In genomic region chr17:74206332-74206818, GRCh38 we compare ENCODE assay signal across 12 cellular contexts. TPM values are rescaled to one million over a fixed set of nuclear protein-coding genes. Genes with fewer than 3 reads are reported as not detected.
DNase-seq lines count a peak whose midpoint lies in the region; ATAC-seq, FAIRE-seq and TF ChIP-seq lines count a peak whose summit lies in the region.
"Had no signal": no experiment of that assay in that cellular context is flagged by ENCODE, and none has a peak within 500 bp of the region (broad histone marks: within the 10 kb centered on the region; RNA-seq: fewer than 3 reads in every experiment).

No MANE protein-coding gene starts in this region.

- no peak for DNase-seq in A549 (ENCODE audit: low read depth in 1 of 2, low spot score in 1 of 2)
- DNase-seq in EL, result peak; percentile 20
- no peak for DNase-seq in WTC11 (ENCODE audit: low spot score)
- no peak for DNase-seq in glutamatergic neuron
- no peak for DNase-seq in effector CD4-positive, alpha-beta T cell
- no peak for DNase-seq in C1 segment of cervical spinal cord (lab: John Stamatoyannopoulos, UW)
- DNase-seq in OCI-M1 (lab: John Stamatoyannopoulos, UW), result no peak
- DNase-seq: NCI-H510A treated with DMSO at 0.1 percent for 48 hours; stimulated activated CD4-positive, alpha-beta T cell treated with anti-CD3 and anti-CD28 coated beads, Interleukin-2, amount 100 ng/mL, for 48 hours; tibial artery had no signal

- peaks cover 58% of the 10 kb centered on the region for H3K4me1 Mint-ChIP-seq in WTC11
- peaks cover 40% of the 10 kb centered on the region for H3K4me1 Mint-ChIP-seq in glutamatergic neuron (ENCODE audit: low read depth, unreplicated experiment)

- H3K4me2 ChIP-seq in A549, result peak overlapping the region; percentile 92

- TF ChIP-seq RAD21 in A549 (conservative IDR thresholded peaks at IDR 0.05 in 1 of 2, IDR thresholded peaks at IDR 0.05 in 1 of 2), result no peak

- no peaks in the 10 kb centered on the region for H3K9me3 ChIP-seq in A549
- H3K9me3 ChIP-seq: neutrophil, tibial artery had no signal

- TF ChIP-seq POLR2A in A549 (IDR thresholded peaks at IDR 0.05; ENCODE audit: low read length), result no peak

- H3K4me1 ChIP-seq in A549, result peaks cover 62% of the 10 kb centered on the region

- ATAC-seq in A549 (no peak), WTC11 (no peak), GM18511 (IDR thresholded peaks at IDR 0.05; ENCODE audit: unreplicated experiment) (no peak)

- no peak for FAIRE-seq in A549 (lab: Jason Lieb, UNC)

- H3K27me3 Mint-ChIP-seq in WTC11 (ENCODE audit: low read depth) (peaks cover 1% of the 10 kb centered on the region), glutamatergic neuron (ENCODE audit: unreplicated experiment) (peaks cover 12% of the 10 kb centered on the region)

- POLR2A ChIA-PET in A549 (lab: Yijun Ruan, JAX) (interaction anchor here (0.7 kb wide), 1 partner anchor 92 kb away, joined by 6 read pairs; no protein-coding TSS in a partner anchor), WTC11 (lab: Charles Lee) (interaction anchor here (0.7 kb wide), 1 partner anchor 155 kb away, joined by 3 read pairs; no protein-coding TSS in a partner anchor)

- no peak for TF ChIP-seq CTCF in A549 (IDR thresholded peaks at IDR 0.05)
- TF ChIP-seq CTCF in WTC11 (IDR thresholded peaks at IDR 0.05), result no peak
- TF ChIP-seq CTCF in glutamatergic neuron (IDR thresholded peaks at IDR 0.05; ENCODE audit: partially characterized antibody, unreplicated experiment), result no peak

- WGBS in A549 (ENCODE audit: missing lambda C conversion rate), result 89% methylated on average over 5 of the region's 5 CpGs

- peaks cover 59% of the 10 kb centered on the region for H3K36me3 Mint-ChIP-seq in WTC11
- no peaks in the 10 kb centered on the region for H3K36me3 Mint-ChIP-seq in glutamatergic neuron (ENCODE audit: unreplicated experiment)

- H3K27ac Mint-ChIP-seq in WTC11 (peak overlapping the region; percentile 37), glutamatergic neuron (ENCODE audit: unreplicated experiment) (peak overlapping the region; percentile 28)

- H3K27ac ChIP-seq in A549, result no peak overlapping the region
- H3K27ac ChIP-seq: neutrophil, tibial artery had no signal

- no peak overlapping the region for H3K4me3 ChIP-seq in A549
- H3K4me3 ChIP-seq: tibial artery had no signal

- CTCF ChIA-PET in A549 (lab: Yijun Ruan, JAX) (interaction anchor here (0.6 to 3.8 kb wide), 5 partner anchors 7 to 920 kb away, joined by 3 to 33 read pairs (median 3); no protein-coding TSS in a partner anchor), WTC11 (lab: Charles Lee) (interaction anchor here (0.6 to 1.7 kb wide), 6 partner anchors 11 to 136 kb away, joined by 3 to 5 read pairs (median 4); no protein-coding TSS in a partner anchor)

- no peak for TF ChIP-seq EP300 in A549 (IDR thresholded peaks at IDR 0.05)

- H3K4me3 Mint-ChIP-seq in WTC11 (peak overlapping the region; percentile 100), glutamatergic neuron (ENCODE audit: unreplicated experiment) (peak overlapping the region; percentile 44)

- no peaks in the 10 kb centered on the region for H3K9me3 Mint-ChIP-seq in WTC11
- H3K9me3 Mint-ChIP-seq in glutamatergic neuron (ENCODE audit: unreplicated experiment), result peaks cover 12% of the 10 kb centered on the region

TF ChIP-seq in A549, 52 proteins besides CTCF, POLR2A, EP300 and RAD21:
- 0 out of 2 replicates have a peak, but pooled peaks have one; percentile 61 for TF ChIP-seq HOXA7 (CRISPR knock-in tag; IDR thresholded peaks at IDR 0.05)
- no peak for TF ChIP-seq BCL3 (IDR thresholded peaks at IDR 0.05)
- no peak for TF ChIP-seq CHD2 (IDR thresholded peaks at IDR 0.05; ENCODE audit: low read length, partially characterized antibody)
- TF ChIP-seq FOSL2 (IDR thresholded peaks at IDR 0.05), result no peak
- TF ChIP-seq FOSL2 (CRISPR knock-in tag; IDR thresholded peaks at IDR 0.05), result no peak
- no peak for TF ChIP-seq NFE2L2 (conservative IDR thresholded peaks at IDR 0.05; ENCODE audit: low read length)
- no peak for TF ChIP-seq NR3C1 (IDR thresholded peaks at IDR 0.05)
- no peak for TF ChIP-seq ZNF302 (CRISPR knock-in tag; IDR thresholded peaks at IDR 0.05)
- no peak for TF ChIP-seq MYC (IDR thresholded peaks at IDR 0.05; ENCODE audit: borderline replicate concordance, low read length)
- no peak for TF ChIP-seq NPAS2 (CRISPR knock-in tag; IDR thresholded peaks at IDR 0.05; ENCODE audit: borderline replicate concordance)
- no peak for TF ChIP-seq FOSB (CRISPR knock-in tag; IDR thresholded peaks at IDR 0.05)
- no peak for TF ChIP-seq ESRRA (IDR thresholded peaks at IDR 0.05; ENCODE audit: borderline replicate concordance, low read length)
- TF ChIP-seq RARB (CRISPR knock-in tag; IDR thresholded peaks at IDR 0.05), result 0 out of 2 replicates have a peak, but pooled peaks have one; percentile 23

TF ChIP-seq in WTC11, 78 proteins besides CTCF, POLR2A, EP300 and RAD21:
- no peak for TF ChIP-seq SMAD3 (CRISPR knock-in tag; IDR thresholded peaks at IDR 0.05; ENCODE audit: borderline replicate concordance)
- TF ChIP-seq ETV6 (CRISPR knock-in tag; IDR thresholded peaks at IDR 0.05), result no peak
- TF ChIP-seq PREB (CRISPR knock-in tag; IDR thresholded peaks at IDR 0.05; ENCODE audit: borderline replicate concordance), result no peak
- no peak for TF ChIP-seq NFYB (CRISPR knock-in tag; conservative IDR thresholded peaks at IDR 0.05; ENCODE audit: low read depth)
- TF ChIP-seq CDX4 (CRISPR knock-in tag; IDR thresholded peaks at IDR 0.05; ENCODE audit: borderline replicate concordance), result no peak
TF ChIP-seq in WTC11: peak in this region for 0.

RNA-seq across cellular contexts. Expression of gene RPL38, which starts 2.9 kb away (rescaled TPM):
- polyA plus RNA-seq in A549 (2011; rRNA removed) (2,364 and 3,205 TPM in 2 replicates), A549 (2017; fragmentation: RNase III; extraction: RNeasy Plus Mini Kit Qiagen cat#74134 plus additional on column Dnase treatment) (4,033 to 4,354 TPM (median 4,133 TPM) in 3 replicates)
- 2,658 and 3,508 TPM in 2 replicates for polyA plus RNA-seq in A549 (2012; cell fraction: cytosol; rRNA removed)
- 312 and 396 TPM in 2 replicates for polyA plus RNA-seq in A549 (2012; cell fraction: nucleus; rRNA removed)
- polyA minus RNA-seq in A549 (2011; rRNA and poly(A)+ RNA removed), result 560 and 829 TPM in 2 replicates
- total RNA-seq in WTC11 (2021) (1,170 to 1,273 TPM (median 1,266 TPM) in 3 replicates), glutamatergic neuron (ENCODE audit: unreplicated experiment) (600 TPM)

RNA-seq across cellular contexts. Expression of gene TTYH2, which starts 7.0 kb away (rescaled TPM):
- polyA plus RNA-seq in A549 (2011; rRNA removed), result 1.4 and 1.5 TPM in 2 replicates
- polyA plus RNA-seq in A549 (2012; cell fraction: cytosol; rRNA removed), result 2.9 and 3.1 TPM in 2 replicates
- 5.4 and 10.0 TPM in 2 replicates for polyA plus RNA-seq in A549 (2012; cell fraction: nucleus; rRNA removed)
- polyA plus RNA-seq in A549 (2017; fragmentation: RNase III; extraction: RNeasy Plus Mini Kit Qiagen cat#74134 plus additional on column Dnase treatment), result 1.1 to 1.7 TPM (median 1.7 TPM) in 3 replicates
- polyA minus RNA-seq in A549 (2011; rRNA and poly(A)+ RNA removed), result 2.1 and 2.6 TPM in 2 replicates
- total RNA-seq in WTC11 (2021), result 3.5 to 5.1 TPM (median 4.5 TPM) in 3 replicates
- total RNA-seq in glutamatergic neuron (ENCODE audit: unreplicated experiment), result 121 TPM

Comparison
In these comparisons a context has a peak if more than half of its experiments do, and no peak if none do; other contexts are left out.
1. RNA of gene TTYH2, which starts 7.0 kb away (total RNA-seq): 121 TPM in glutamatergic neuron (single experiment); 3.5 to 5.1 TPM in WTC11; every median in the first group is over 10 times any median in the second.